17 cellular contexts compared by ENCODE assay signal in genomic region chr12:69511469-69511868, GRCh38. TPM values are rescaled to one million over a fixed set of nuclear protein-coding genes. Genes with fewer than 3 reads are reported as not detected.
DNase-seq lines count a peak whose midpoint lies in the region; ATAC-seq and TF ChIP-seq lines count a peak whose summit lies in the region.
"Had no signal": no experiment of that assay in that cellular context is flagged by ENCODE, and none has a peak within 500 bp of the region (broad histone marks: within the 10 kb centered on the region; RNA-seq: fewer than 3 reads in every experiment).

No MANE protein-coding gene starts in this region.

- peaks cover 5% of the 10 kb centered on the region for H3K36me3 Mint-ChIP-seq in CD8-positive, alpha-beta T cell
- no peaks in the 10 kb centered on the region for H3K36me3 Mint-ChIP-seq in GM23338 (ENCODE audit: low read depth)
- H3K36me3 Mint-ChIP-seq in nephron (ENCODE audit: low read depth), result no peaks in the 10 kb centered on the region
- H3K36me3 Mint-ChIP-seq in type B pancreatic cell, result no peaks in the 10 kb centered on the region
- peaks cover 4% of the 10 kb centered on the region for H3K36me3 Mint-ChIP-seq in activated CD8-positive, alpha-beta memory T cell treated with anti-CD3 and anti-CD28 coated beads, Interleukin-2, amount 10 ng/mL, durations not matched to agents 7 days and 5 days
- H3K36me3 Mint-ChIP-seq: CD4-positive, CD25-positive, alpha-beta regulatory T cell had no signal

- H3K27me3 ChIP-seq in CD8-positive, alpha-beta T cell (ENCODE audit: insufficient read depth, low read length), result no peaks in the 10 kb centered on the region
- no peaks in the 10 kb centered on the region for H3K27me3 ChIP-seq in GM23338 (ENCODE audit: insufficient read depth)

- H3K4me1 Mint-ChIP-seq in CD8-positive, alpha-beta T cell (ENCODE audit: low read depth), result peaks cover 83% of the 10 kb centered on the region
- H3K4me1 Mint-ChIP-seq in GM23338, result peaks cover 71% of the 10 kb centered on the region
- peaks cover 78% of the 10 kb centered on the region for H3K4me1 Mint-ChIP-seq in nephron
- H3K4me1 Mint-ChIP-seq in type B pancreatic cell (ENCODE audit: unreplicated experiment), result peaks cover 58% of the 10 kb centered on the region
- peaks cover 9% of the 10 kb centered on the region for H3K4me1 Mint-ChIP-seq in activated CD8-positive, alpha-beta memory T cell treated with anti-CD3 and anti-CD28 coated beads, Interleukin-2, amount 10 ng/mL, durations not matched to agents 7 days and 5 days

- no peak overlapping the region for H2AFZ ChIP-seq in GM23338

- H3K79me2 ChIP-seq in GM23338 (replicated peaks; ENCODE audit: insufficient read depth), result peaks cover 99% of the 10 kb centered on the region

- no peak overlapping the region for H3K4me3 Mint-ChIP-seq in CD8-positive, alpha-beta T cell
- H3K4me3 Mint-ChIP-seq in GM23338 (no peak overlapping the region), nephron (no peak overlapping the region), type B pancreatic cell (no peak overlapping the region)
- H3K4me3 Mint-ChIP-seq in activated CD8-positive, alpha-beta memory T cell treated with anti-CD3 and anti-CD28 coated beads, Interleukin-2, amount 10 ng/mL, durations not matched to agents 7 days and 5 days, result no peak overlapping the region
- H3K4me3 Mint-ChIP-seq: B cell; CD4-positive, CD25-positive, alpha-beta regulatory T cell had no signal

- no peaks in the 10 kb centered on the region for H3F3A ChIP-seq in GM23338 (replicated peaks; ENCODE audit: low read depth)

- H3K9me3 Mint-ChIP-seq in CD8-positive, alpha-beta T cell, result no peaks in the 10 kb centered on the region
- H3K9me3 Mint-ChIP-seq in GM23338, result no peaks in the 10 kb centered on the region
- no peaks in the 10 kb centered on the region for H3K9me3 Mint-ChIP-seq in nephron
- no peaks in the 10 kb centered on the region for H3K9me3 Mint-ChIP-seq in type B pancreatic cell
- no peaks in the 10 kb centered on the region for H3K9me3 Mint-ChIP-seq in activated CD8-positive, alpha-beta memory T cell treated with anti-CD3 and anti-CD28 coated beads, Interleukin-2, amount 10 ng/mL, durations not matched to agents 7 days and 5 days (ENCODE audit: low read depth)
- H3K9me3 Mint-ChIP-seq: CD4-positive, CD25-positive, alpha-beta regulatory T cell had no signal

- H3K27ac Mint-ChIP-seq in CD8-positive, alpha-beta T cell, result peak overlapping the region; percentile 12
- H3K27ac Mint-ChIP-seq in GM23338, result no peak overlapping the region
- H3K27ac Mint-ChIP-seq in nephron, result peak overlapping the region; percentile 18 to 41 (median 29)
- no peak overlapping the region for H3K27ac Mint-ChIP-seq in type B pancreatic cell
- no peak overlapping the region for H3K27ac Mint-ChIP-seq in activated CD8-positive, alpha-beta memory T cell treated with anti-CD3 and anti-CD28 coated beads, Interleukin-2, amount 10 ng/mL, durations not matched to agents 7 days and 5 days
- H3K27ac Mint-ChIP-seq: B cell had no signal

- H3K9me2 ChIP-seq in GM23338 (ENCODE audit: insufficient read depth), result no peaks in the 10 kb centered on the region

- peak overlapping the region; percentile 31; the same call in 1 of the 2 replicates for H3K4me2 ChIP-seq in GM23338

- no peaks in the 10 kb centered on the region for H3K9me3 ChIP-seq in CD8-positive, alpha-beta T cell (ENCODE audit: low read length)

- H3K4me3 ChIP-seq in CD8-positive, alpha-beta T cell (ENCODE audit: low read depth, low read length), result no peak overlapping the region
- no peak overlapping the region for H3K4me3 ChIP-seq in GM23338

- CTCF ChIA-PET in CD8-positive, alpha-beta T cell (lab: Charles Lee), result no interaction called here
- CTCF ChIA-PET in activated CD8-positive, alpha-beta memory T cell treated with anti-CD3 and anti-CD28 coated beads, Interleukin-2, amount 10 ng/mL, durations not matched to agents 7 days and 5 days (lab: Charles Lee), result no interaction called here

- H3K27ac ChIP-seq in CD8-positive, alpha-beta T cell (ENCODE audit: low read depth, low read length), result no peak overlapping the region
- H3K27ac ChIP-seq in GM23338 (ENCODE audit: low read depth) (no peak overlapping the region), VCaP (peak overlapping the region; percentile 15; the same call in 1 of the 2 replicates)
- H3K27ac ChIP-seq: RWPE1 had no signal

- no peak for ATAC-seq in CD8-positive, alpha-beta T cell
- ATAC-seq in GM23338 (no peak), GM18502 (IDR thresholded peaks at IDR 0.05; ENCODE audit: poor library complexity, unreplicated experiment) (no peak)
- ATAC-seq in activated CD8-positive, alpha-beta memory T cell treated with anti-CD3 and anti-CD28 coated beads, Interleukin-2, amount 10 ng/mL, durations not matched to agents 7 days and 5 days, result no peak
- ATAC-seq: PC-3 had no signal

- POLR2A ChIA-PET in CD8-positive, alpha-beta T cell (lab: Charles Lee), result no interaction called here

- no peaks in the 10 kb centered on the region for H3K36me3 ChIP-seq in CD8-positive, alpha-beta T cell (ENCODE audit: insufficient read depth, low read length)
- H3K36me3 ChIP-seq in GM23338 (ENCODE audit: insufficient read depth), result no peaks in the 10 kb centered on the region

- DNase-seq in CD8-positive, alpha-beta T cell, result no peak
- DNase-seq in GM23338 (ENCODE audit: low spot score) (no peak), DMS 273 treated with DMSO at 0.1 percent for 48 hours (lab: John Stamatoyannopoulos, UW) (no peak), type B pancreatic cell (ENCODE audit: extremely low spot score, unreplicated experiment) (no peak)
- no peak for DNase-seq in activated CD8-positive, alpha-beta memory T cell treated with anti-CD3 and anti-CD28 coated beads, Interleukin-2, amount 10 ng/mL, durations not matched to agents 7 days and 5 days
- DNase-seq: Calu3; CD4-positive, CD25-positive, alpha-beta regulatory T cell; GDM1; NCI-H1417 treated with DMSO at 0.1 percent for 48 hours; NCI-H345; NCI-H524 treated with DMSO at 0.1 percent for 48 hours; PC-3 had no signal

- peaks cover 22% of the 10 kb centered on the region for H4K20me1 ChIP-seq in GM23338 (replicated peaks; ENCODE audit: insufficient read depth)

- intact Hi-C loops in CD8-positive, alpha-beta T cell (cut with DNase I, micrococcal nuclease), result no loop called here

- no peak for TF ChIP-seq CTCF in CD8-positive, alpha-beta T cell (IDR thresholded peaks at IDR 0.05)
- no peak for TF ChIP-seq CTCF in GM23338 (conservative IDR thresholded peaks at IDR 0.05; ENCODE audit: low read depth in 2 of 2)
- no peak for TF ChIP-seq CTCF in VCaP (conservative IDR thresholded peaks at IDR 0.05)
- TF ChIP-seq CTCF in nephron (IDR thresholded peaks at IDR 0.05; ENCODE audit: unreplicated experiment in 3 of 3), result no peak
- TF ChIP-seq CTCF in type B pancreatic cell (conservative IDR thresholded peaks at IDR 0.05), result no peak

- peaks cover 15% of the 10 kb centered on the region for H3K4me1 ChIP-seq in CD8-positive, alpha-beta T cell (ENCODE audit: insufficient read depth, low read length)
- peaks cover 54% of the 10 kb centered on the region for H3K4me1 ChIP-seq in GM23338 (ENCODE audit: insufficient read depth)

- H3K27me3 Mint-ChIP-seq in CD8-positive, alpha-beta T cell (ENCODE audit: low read depth), result no peaks in the 10 kb centered on the region
- no peaks in the 10 kb centered on the region for H3K27me3 Mint-ChIP-seq in GM23338 (ENCODE audit: insufficient read depth, low read depth, poor library complexity)
- H3K27me3 Mint-ChIP-seq in nephron (ENCODE audit: low read depth), result no peaks in the 10 kb centered on the region
- H3K27me3 Mint-ChIP-seq in type B pancreatic cell, result no peaks in the 10 kb centered on the region
- H3K27me3 Mint-ChIP-seq in activated CD8-positive, alpha-beta memory T cell treated with anti-CD3 and anti-CD28 coated beads, Interleukin-2, amount 10 ng/mL, durations not matched to agents 7 days and 5 days, result no peaks in the 10 kb centered on the region
- H3K27me3 Mint-ChIP-seq: B cell; CD4-positive, CD25-positive, alpha-beta regulatory T cell had no signal

TF ChIP-seq in GM23338, 12 proteins besides CTCF, POLR2A, EP300 and RAD21:
- TF ChIP-seq POLR2AphosphoS5 (IDR thresholded peaks at IDR 0.05; ENCODE audit: low read depth) (no peak), EZH2phosphoT487 (IDR thresholded peaks at IDR 0.05; ENCODE audit: unreplicated experiment) (no peak), JUNB (IDR thresholded peaks at IDR 0.05; ENCODE audit: unreplicated experiment) (no peak), CREB1 (CRISPR knock-in tag; IDR thresholded peaks at IDR 0.05; ENCODE audit: low read depth) (no peak), ZNF114 (CRISPR knock-in tag; IDR thresholded peaks at IDR 0.05) (no peak), ZNF331 (CRISPR knock-in tag; IDR thresholded peaks at IDR 0.05; ENCODE audit: low read depth) (no peak)

RNA-seq across cellular contexts. Expression of gene FRS2, which starts 41.3 kb away (rescaled TPM):
- total RNA-seq in CD8-positive, alpha-beta T cell, result 10 to 100 TPM; 31.1 to 32.4 TPM
- total RNA-seq in GM23338 (2014; rRNA removed; shearing (Covaris generic)), result 45.0 and 49.7 TPM in 2 replicates
- 29.2 and 34.3 TPM in 2 replicates for polyA plus RNA-seq in GM23338 (2016; fragmentation: Nextera tagmentation; extraction: Ambion mirVana)
- total RNA-seq in type B pancreatic cell (ENCODE audit: low replicate concordance), result 39.5 and 41.2 TPM in 2 replicates
- total RNA-seq in activated CD8-positive, alpha-beta memory T cell treated with anti-CD3 and anti-CD28 coated beads, Interleukin-2, amount 10 ng/mL, durations not matched to agents 7 days and 5 days, result 10 to 100 TPM; 11.5 to 12.8 TPM

Comparison
In these comparisons a context has a peak if more than half of its experiments do, and no peak if none do; other contexts are left out.
1. H3K27ac Mint-ChIP-seq: peak in CD8-positive, alpha-beta T cell (single experiment) and nephron (3 of 3); none in GM23338 (single experiment), type B pancreatic cell (single experiment) and activated CD8-positive, alpha-beta memory T cell treated with anti-CD3 and anti-CD28 coated beads, Interleukin-2, amount 10 ng/mL, durations not matched to agents 7 days and 5 days (single experiment).